In genomic region chr12:49260165-49260564, GRCh38 we compare ENCODE assay signal across 15 cellular contexts. TPM values are rescaled to one million over a fixed set of nuclear protein-coding genes. Genes with fewer than 3 reads are reported as not detected.
DNase-seq lines count a peak whose midpoint lies in the region; ATAC-seq and TF ChIP-seq lines count a peak whose summit lies in the region.
"Had no signal": no experiment of that assay in that cellular context is flagged by ENCODE, and none has a peak within 500 bp of the region (broad histone marks: within the 10 kb centered on the region; RNA-seq: fewer than 3 reads in every experiment).

No MANE protein-coding gene starts in this region.

- POLR2A ChIA-PET in CD8-positive, alpha-beta memory T cell (lab: Charles Lee), result no interaction called here

- H3K27ac Mint-ChIP-seq in CD8-positive, alpha-beta memory T cell, result peak overlapping the region in 1 of 8 donors; percentile 10

- H3K4me3 Mint-ChIP-seq in CD8-positive, alpha-beta memory T cell, result peak overlapping the region in 1 of 7 donors; percentile 19

- TF ChIP-seq CTCF in mammary epithelial cell (conservative IDR thresholded peaks at IDR 0.05 in 1 of 2, IDR thresholded peaks at IDR 0.05 in 1 of 2; ENCODE audit: extremely low read depth in 1 of 2, insufficient read depth in 1 of 2, low read depth in 1 of 2, low read length in 2 of 2) (no peak), testis (IDR thresholded peaks at IDR 0.05) (no peak)

- H3K27me3 Mint-ChIP-seq in CD8-positive, alpha-beta memory T cell, result no peaks in the 10 kb centered on the region

- intact Hi-C loops in mammary epithelial cell (cut with micrococcal nuclease), result no loop called here
- intact Hi-C loops in testis (cut with DNase I; ENCODE audit: low total_unique reads), result no loop called here

- 14% methylated on average over 3 of the region's 3 CpGs for WGBS in mammary epithelial cell (ENCODE audit: low coverage, missing lambda C conversion rate)
- 36 to 41% methylated on average over 3 of the region's 3 CpGs for WGBS in testis, 2 donors

- no peaks in the 10 kb centered on the region for H4K20me1 ChIP-seq in mammary epithelial cell (ENCODE audit: insufficient read depth, low read length)

- dilution Hi-C loops in mammary epithelial cell (cut with HindIII; ENCODE audit: low sequenced_read_pairs), result loop anchor here (10.0 kb wide), 1 partner anchor 55 kb away; no protein-coding TSS in a partner anchor

- H3K36me3 ChIP-seq in mammary epithelial cell (ENCODE audit: insufficient read depth, low read length) (no peaks in the 10 kb centered on the region), testis (ENCODE audit: low read depth, missing control alignments) (no peaks in the 10 kb centered on the region)
- H3K36me3 ChIP-seq in CD8-positive, alpha-beta memory T cell (ENCODE audit: insufficient read depth, low read length), result no peaks in the 10 kb centered on the region

- H3K36me3 Mint-ChIP-seq in CD8-positive, alpha-beta memory T cell, result no peaks in the 10 kb centered on the region

- TF ChIP-seq POLR2A in testis (IDR thresholded peaks at IDR 0.05), result no peak

- no peak overlapping the region for H2AFZ ChIP-seq in mammary epithelial cell (ENCODE audit: low read depth, low read length)

- H3K79me2 ChIP-seq in mammary epithelial cell (ENCODE audit: insufficient read depth, low read length), result peaks cover 11% of the 10 kb centered on the region

- in situ Hi-C loops in mammary epithelial cell (cut with MboI; ENCODE audit: low sequenced_read_pairs in 2 of 2), result no loop called here

- H3K27ac ChIP-seq in mammary epithelial cell (ENCODE audit: insufficient read depth, low read depth, low read length) (peak overlapping the region; percentile 32), testis (peak overlapping the region; percentile 52 to 68)
- H3K27ac ChIP-seq in CD8-positive, alpha-beta memory T cell (ENCODE audit: low read depth, low read length), result no peak overlapping the region
- H3K27ac ChIP-seq: SJSA1 had no signal

- H3K4me2 ChIP-seq in mammary epithelial cell (ENCODE audit: insufficient read depth, low read depth, low read length), result peak overlapping the region; percentile 59

- H3K4me3 ChIP-seq in mammary epithelial cell (replicated peaks in 1 of 3; ENCODE audit: insufficient read depth in 1 of 3, low read depth in 2 of 3, low read length in 3 of 3) (no peak overlapping the region), testis (no peak overlapping the region)
- H3K4me3 ChIP-seq in CD8-positive, alpha-beta memory T cell (ENCODE audit: low read length), result no peak overlapping the region
- H3K4me3 ChIP-seq: SJSA1 had no signal

- peak; percentile 70 for DNase-seq in LHCN-M2 (ENCODE audit: low read depth)
- DNase-seq in mammary epithelial cell, result peak; percentile 58
- DNase-seq in iris pigment epithelial cell (ENCODE audit: low read depth), result peak; percentile 54
- no peak for DNase-seq in testis
- DNase-seq in NK-92 treated with Interleukin-12 subunit alpha and Interleukin-12 subunit beta, amount 100 ng/mL, for 24 hours (lab: John Stamatoyannopoulos, UW), result no peak
- no peak for DNase-seq in CD8-positive, alpha-beta memory T cell
- DNase-seq: activated CD4-positive, alpha-beta T cell treated with anti-CD3 and anti-CD28 coated beads for 1 hour; activated effector memory CD4-positive, alpha-beta T cell treated with Interleukin-2 at 50 U/mL for 16 hours; Calu3; GOT3; NCI-H1105 treated with DMSO at 0.1 percent for 48 hours; retina had no signal

- CTCF ChIA-PET in mammary epithelial cell (lab: Charles Lee; ENCODE audit: low non-redundant PET), result interaction anchor here (0.7 kb wide), 1 partner anchor 36 kb away, joined by 3 read pairs; no protein-coding TSS in a partner anchor
- CTCF ChIA-PET in CD8-positive, alpha-beta memory T cell (lab: Charles Lee), result no interaction called here

- BruUV-seq in mammary epithelial cell (replicated peaks; lab: Mats Ljungman, UMichigan), result no TSS peak

- peaks cover 5 to 10% (median 6%) of the 10 kb centered on the region in 3 donors for H3K4me1 Mint-ChIP-seq in CD8-positive, alpha-beta memory T cell

- H3K9ac ChIP-seq in mammary epithelial cell (ENCODE audit: insufficient read depth, low read length), result peak overlapping the region; percentile 23

- ATAC-seq in GM21515 (IDR thresholded peaks at IDR 0.05; ENCODE audit: unreplicated experiment), result no peak
- no peak for ATAC-seq in HG02938 (IDR thresholded peaks at IDR 0.05; ENCODE audit: unreplicated experiment)

- H3K9me3 ChIP-seq in mammary epithelial cell (replicated peaks; ENCODE audit: insufficient read depth, low read length) (no peaks in the 10 kb centered on the region), testis (no peaks in the 10 kb centered on the region)
- H3K9me3 ChIP-seq in CD8-positive, alpha-beta memory T cell (ENCODE audit: low read length), result no peaks in the 10 kb centered on the region
- H3K9me3 ChIP-seq: SJSA1 had no signal

- H3K9me3 Mint-ChIP-seq in CD8-positive, alpha-beta memory T cell, result no peaks in the 10 kb centered on the region

- H3K4me1 ChIP-seq in mammary epithelial cell (ENCODE audit: insufficient read depth, low read length) (peaks cover 13% of the 10 kb centered on the region), testis (peaks cover 42% of the 10 kb centered on the region)
- H3K4me1 ChIP-seq in CD8-positive, alpha-beta memory T cell (ENCODE audit: insufficient read depth, low read length), result no peaks in the 10 kb centered on the region

- H3K27me3 ChIP-seq in mammary epithelial cell (ENCODE audit: insufficient read depth, low read length), result no peaks in the 10 kb centered on the region
- H3K27me3 ChIP-seq in testis, result no peaks in the 10 kb centered on the region
- H3K27me3 ChIP-seq in CD8-positive, alpha-beta memory T cell (ENCODE audit: insufficient read depth, low read length, poor library complexity, severe bottlenecking), result no peaks in the 10 kb centered on the region
- H3K27me3 ChIP-seq: SJSA1 had no signal

RNA-seq across cellular contexts. Expression of gene TUBA1C, which starts 4.7 kb away (rescaled TPM):
- total RNA-seq in LHCN-M2 (2014; rRNA removed) (1,345 and 1,346 TPM in 2 replicates), mammary epithelial cell (100 to 1,000 TPM; 455 to 532 TPM), testis (10 to 100 TPM; 72.5 to 78.2 TPM)
- 1,174 TPM for polyA plus RNA-seq in LHCN-M2 (2012)
- polyA plus RNA-seq in mammary epithelial cell (3,239 TPM), testis (ENCODE audit: insufficient read depth, low read depth, low replicate concordance) (128 TPM)
- polyA minus RNA-seq in mammary epithelial cell, result 2,445 TPM
- total RNA-seq in CD8-positive, alpha-beta memory T cell, result 100 to 1,000 TPM; 351 to 356 TPM
- 49.5 TPM for polyA plus RNA-seq in CD8-positive, alpha-beta memory T cell

RNA-seq across cellular contexts. Expression of gene PRPH, which starts 34.8 kb away (rescaled TPM):
- total RNA-seq in LHCN-M2 (2014; rRNA removed) (0.11 and 0.26 TPM in 2 replicates), mammary epithelial cell (under 1 TPM in 1 of 2 donors, not detected in 1; 0.35 TPM), testis (10 to 100 TPM; 36.5 to 50.0 TPM)
- polyA plus RNA-seq in LHCN-M2 (2012), result 0.04 TPM
- polyA plus RNA-seq in mammary epithelial cell (not detected), testis (ENCODE audit: insufficient read depth, low read depth, low replicate concordance) (112 TPM)
- not detected for polyA minus RNA-seq in mammary epithelial cell
- not detected for total RNA-seq in CD8-positive, alpha-beta memory T cell
- polyA plus RNA-seq in CD8-positive, alpha-beta memory T cell, result not detected
- total RNA-seq: Calu3, SJSA1 had no signal

Comparison
In these comparisons a context has a peak if more than half of its experiments do, and no peak if none do; other contexts are left out.
1. DNase-seq: peak in LHCN-M2 (single experiment), mammary epithelial cell (single experiment) and iris pigment epithelial cell (single experiment); none in testis (single experiment), NK-92 treated with Interleukin-12 subunit alpha and Interleukin-12 subunit beta, amount 100 ng/mL, for 24 hours (single experiment) and CD8-positive, alpha-beta memory T cell (0 of 5).
2. RNA of gene TUBA1C, which starts 4.7 kb away (total RNA-seq): 1,345 to 1,346 TPM in LHCN-M2, 455 to 532 TPM in mammary epithelial cell and 351 to 356 TPM in CD8-positive, alpha-beta memory T cell; 72.5 to 78.2 TPM in testis; every median in the first group is over 4 times any median in the second.
3. RNA of gene PRPH, which starts 34.8 kb away (total RNA-seq): 36.5 to 50.0 TPM in testis; 0.35 TPM in mammary epithelial cell, not detected in CD8-positive, alpha-beta memory T cell and 0.11 to 0.26 TPM in LHCN-M2; every median in the first group is over 10 times any median in the second.